ENCODE assay signal across 23 cellular contexts in genomic region chr1:201808633-201808990, GRCh38.
"Had no signal": no experiment of that assay in that cellular context is flagged by ENCODE, and none has a peak within 500 bp of the region (broad histone marks: within the 10 kb centered on the region; RNA-seq: fewer than 3 reads in every experiment).

No MANE protein-coding gene starts in this region.

- H3K4me3 ChIP-seq: coronary artery, dorsolateral prefrontal cortex, esophagus muscularis mucosa, gastroesophageal sphincter, heart left ventricle, left lung, lower lobe of right lung, mucosa of descending colon had no signal

- H3K9me3 ChIP-seq: esophagus muscularis mucosa, gastroesophageal sphincter, heart left ventricle, left lung, lower lobe of right lung, mucosa of descending colon had no signal

- H3K27me3 ChIP-seq: dorsolateral prefrontal cortex, esophagus muscularis mucosa, foreskin keratinocyte, gastroesophageal sphincter, heart left ventricle, left lung had no signal

- FAIRE-seq: colon, endometrium, endothelial cell of umbilical vein, frontal cortex, islet of Langerhans, keratinocyte had no signal

- ATAC-seq: effector memory CD8-positive, alpha-beta T cell; foreskin keratinocyte; gastroesophageal sphincter; left lung; lower lobe of right lung; mucosa of descending colon; naive thymus-derived CD8-positive, alpha-beta T cell had no signal

- DNase-seq: dermis blood vessel endothelial cell; dorsolateral prefrontal cortex; effector CD4-positive, alpha-beta T cell; effector memory CD8-positive, alpha-beta T cell; foreskin keratinocyte; hippocampal formation; left cardiac atrium; left lung; lower lobe of right lung; mesenchymal stem cell; mucosa of descending colon; naive B cell; naive thymus-derived CD8-positive, alpha-beta T cell had no signal

- H3K27ac ChIP-seq: coronary artery, esophagus muscularis mucosa, foreskin keratinocyte, gastroesophageal sphincter, left lung, lower lobe of right lung had no signal

- H3K4me1 ChIP-seq: esophagus muscularis mucosa, foreskin keratinocyte, gastroesophageal sphincter, left lung, lower lobe of right lung had no signal
